ENCODE assay signal across 18 cellular contexts in the genomic region with DNA sequence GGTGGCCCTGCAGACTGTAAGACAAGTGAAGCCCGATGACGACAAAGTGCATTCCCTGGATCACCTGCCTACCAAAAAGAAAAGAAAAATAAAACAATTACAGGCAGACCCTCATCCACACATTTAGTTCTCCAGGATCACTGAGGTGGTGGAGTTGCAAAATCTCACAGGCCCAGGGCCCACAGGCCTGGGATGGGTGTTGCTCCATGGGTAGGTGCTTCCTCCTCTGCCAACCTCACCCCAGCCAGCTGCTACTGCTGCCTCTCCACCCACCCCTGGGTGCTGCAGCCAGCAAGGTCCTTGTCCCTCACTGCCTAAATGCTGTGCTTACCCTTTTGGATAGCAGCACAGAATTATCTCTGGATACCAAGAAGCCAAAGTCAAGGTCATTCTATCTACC.
A peak's percentile ranks its signal among the peaks of the same experiment; 100 is the strongest.
DNase-seq lines count a peak whose midpoint lies in the region; TF ChIP-seq lines count a peak whose summit lies in the region.
"Had no signal": no experiment of that assay in that cellular context is flagged by ENCODE, and none has a peak within 500 bp of the region (broad histone marks: within the 10 kb centered on the region; RNA-seq: fewer than 3 reads in every experiment).

No MANE protein-coding gene starts in this region.

- no peaks in the 10 kb centered on the region for H3K9me3 ChIP-seq in esophagus muscularis mucosa
- H3K9me3 ChIP-seq in transverse colon: no peaks in the 10 kb centered on the region
- H3K9me3 ChIP-seq: BE2C, HAP-1 had no signal

- no peak for TF ChIP-seq POLR2A in esophagus muscularis mucosa (IDR thresholded peaks at IDR 0.05; ENCODE audit: low read depth)
- TF ChIP-seq POLR2A in transverse colon (IDR thresholded peaks at IDR 0.05): no peak

- intact Hi-C loops in activated CD4-positive, alpha-beta T cell treated with anti-CD3 and anti-CD28 coated beads, Interleukin-2, amount 10 ng/mL, durations not matched to agents 24 days and 14 days (cut with micrococcal nuclease): no loop called here
- intact Hi-C loops in esophagus muscularis mucosa (cut with DNase I): no loop called here
- intact Hi-C loops in transverse colon (cut with DNase I; ENCODE audit: low total_unique reads): no loop called here

- H3K4me3 Mint-ChIP-seq in activated CD4-positive, alpha-beta T cell treated with anti-CD3 and anti-CD28 coated beads, Interleukin-2, amount 10 ng/mL, durations not matched to agents 24 days and 14 days: no peak overlapping the region
- no peak overlapping the region for H3K4me3 Mint-ChIP-seq in type B pancreatic cell
- H3K4me3 Mint-ChIP-seq: CD14-positive monocyte; CD4-positive, alpha-beta T cell; CD8-positive, alpha-beta memory T cell; HFFc6 had no signal

- no peak for TF ChIP-seq CTCF in HL-60 (IDR thresholded peaks at IDR 0.05; ENCODE audit: insufficient read depth, low read length)
- no peak for TF ChIP-seq CTCF in esophagus muscularis mucosa (IDR thresholded peaks at IDR 0.05)
- no peak for TF ChIP-seq CTCF in type B pancreatic cell (conservative IDR thresholded peaks at IDR 0.05)
- TF ChIP-seq CTCF in transverse colon (IDR thresholded peaks at IDR 0.05): no peak

- H3K4me1 ChIP-seq in esophagus muscularis mucosa (no peaks in the 10 kb centered on the region), transverse colon (peaks cover 0 to 5% (median 0%) of the 10 kb centered on the region in 4 donors)
- H3K4me1 ChIP-seq: BE2C; BLaER1 treated with 17β-estradiol and CSF1 and Interleukin-3, amounts not matched to agents 10 nM and 100 nM; HAP-1 had no signal

- peak overlapping the region; percentile 33 for H3K27ac ChIP-seq in HL-60 (replicated peaks)
- no peak overlapping the region for H3K27ac ChIP-seq in esophagus muscularis mucosa (replicated peaks in 1 of 4)
- H3K27ac ChIP-seq in transverse colon: no peak overlapping the region
- H3K27ac ChIP-seq: 22Rv1; BLaER1 treated with 17β-estradiol and CSF1 and Interleukin-3, amounts not matched to agents 10 nM and 100 nM had no signal

- H3K36me3 ChIP-seq in esophagus muscularis mucosa (no peaks in the 10 kb centered on the region), transverse colon (no peaks in the 10 kb centered on the region)
- H3K36me3 ChIP-seq: BE2C; BLaER1 treated with 17β-estradiol and CSF1 and Interleukin-3, amounts not matched to agents 10 nM and 100 nM; HAP-1 had no signal

- TF ChIP-seq EP300 in esophagus muscularis mucosa (IDR thresholded peaks at IDR 0.05): no peak
- no peak for TF ChIP-seq EP300 in transverse colon (IDR thresholded peaks at IDR 0.05; ENCODE audit: low read depth)

- 95% methylated on average over 2 of the region's 2 CpGs for WGBS in esophagus muscularis mucosa
- 98% methylated on average over 2 of the region's 2 CpGs; no CpG with 5 or more reads in 1 of the 2 donors for WGBS in transverse colon (ENCODE audit: low coverage in 1 of 2), 2 donors

- no peaks in the 10 kb centered on the region for H3K9me3 Mint-ChIP-seq in activated CD4-positive, alpha-beta T cell treated with anti-CD3 and anti-CD28 coated beads, Interleukin-2, amount 10 ng/mL, durations not matched to agents 24 days and 14 days
- H3K9me3 Mint-ChIP-seq in type B pancreatic cell: no peaks in the 10 kb centered on the region
- H3K9me3 Mint-ChIP-seq: CD4-positive, alpha-beta T cell; CD8-positive, alpha-beta memory T cell; HFFc6 had no signal

- H3K4me1 Mint-ChIP-seq in activated CD4-positive, alpha-beta T cell treated with anti-CD3 and anti-CD28 coated beads, Interleukin-2, amount 10 ng/mL, durations not matched to agents 24 days and 14 days: no peaks in the 10 kb centered on the region
- H3K4me1 Mint-ChIP-seq in type B pancreatic cell (ENCODE audit: unreplicated experiment): no peaks in the 10 kb centered on the region
- H3K4me1 Mint-ChIP-seq: CD8-positive, alpha-beta memory T cell had no signal

- peak; percentile 51 for DNase-seq in activated CD4-positive, alpha-beta T cell treated with anti-CD3 and anti-CD28 coated beads, Interleukin-2, amount 10 ng/mL, durations not matched to agents 24 days and 14 days
- no peak for DNase-seq in activated CD4-positive, alpha-beta T cell treated with anti-CD3 and anti-CD28 coated beads for 48 hours
- peak; percentile 8 to 87 for DNase-seq in HL-60 (ENCODE audit: low read depth in 1 of 2, low spot score in 1 of 2)
- DNase-seq in esophagus muscularis mucosa (ENCODE audit: extremely low spot score): peak; percentile 45
- no peak for DNase-seq in type B pancreatic cell (ENCODE audit: extremely low spot score, unreplicated experiment)
- no peak for DNase-seq in transverse colon
- no peak for DNase-seq in activated CD8-positive, alpha-beta memory T cell treated with anti-CD3 and anti-CD28 coated beads, Interleukin-2, amount 50 U/mL, for 48 hours
- DNase-seq: BE2C; CD4-positive, alpha-beta T cell; CD8-positive, alpha-beta memory T cell; DMS 273 treated with DMSO at 0.1 percent for 48 hours; DMS79; GF-D8; HFFc6 had no signal

- H3K27ac Mint-ChIP-seq in activated CD4-positive, alpha-beta T cell treated with anti-CD3 and anti-CD28 coated beads, Interleukin-2, amount 10 ng/mL, durations not matched to agents 24 days and 14 days: no peak overlapping the region
- H3K27ac Mint-ChIP-seq in type B pancreatic cell: no peak overlapping the region
- H3K27ac Mint-ChIP-seq: CD14-positive monocyte; CD4-positive, alpha-beta T cell; CD8-positive, alpha-beta memory T cell; HFFc6 had no signal

- H3K36me3 Mint-ChIP-seq in activated CD4-positive, alpha-beta T cell treated with anti-CD3 and anti-CD28 coated beads, Interleukin-2, amount 10 ng/mL, durations not matched to agents 24 days and 14 days (ENCODE audit: low read depth): no peaks in the 10 kb centered on the region
- H3K36me3 Mint-ChIP-seq in type B pancreatic cell: no peaks in the 10 kb centered on the region
- H3K36me3 Mint-ChIP-seq: CD14-positive monocyte; CD8-positive, alpha-beta memory T cell had no signal

- in situ Hi-C loops in transverse colon (cut with MboI; ENCODE audit: low pct_ligation_motif_present in 1 of 4, low pct_unique_long_range_greater_than_20kb in 1 of 4, low sequenced_read_pairs in 3 of 4): no loop called here

- peaks cover 7% of the 10 kb centered on the region for H3K27me3 Mint-ChIP-seq in activated CD4-positive, alpha-beta T cell treated with anti-CD3 and anti-CD28 coated beads, Interleukin-2, amount 10 ng/mL, durations not matched to agents 24 days and 14 days
- H3K27me3 Mint-ChIP-seq in type B pancreatic cell: peaks cover 14% of the 10 kb centered on the region
- H3K27me3 Mint-ChIP-seq: CD4-positive, alpha-beta T cell had no signal

- no peak overlapping the region for H3K4me3 ChIP-seq in HL-60 (replicated peaks; ENCODE audit: insufficient read depth, low read length)
- no peak overlapping the region for H3K4me3 ChIP-seq in esophagus muscularis mucosa
- no peak overlapping the region for H3K4me3 ChIP-seq in transverse colon
- H3K4me3 ChIP-seq: BLaER1 treated with 17β-estradiol and CSF1 and Interleukin-3, amounts not matched to agents 10 nM and 100 nM; HAP-1 had no signal

- H3K27me3 ChIP-seq in HL-60 (ENCODE audit: insufficient read depth, poor library complexity, severe bottlenecking) (no peaks in the 10 kb centered on the region), esophagus muscularis mucosa (no peaks in the 10 kb centered on the region), transverse colon (no peaks in the 10 kb centered on the region)
- H3K27me3 ChIP-seq: BE2C; BLaER1 treated with 17β-estradiol and CSF1 and Interleukin-3, amounts not matched to agents 10 nM and 100 nM had no signal

Comparison
In these comparisons a context has a peak if more than half of its experiments do, and no peak if none do; other contexts are left out.
1. DNase-seq: peak in activated CD4-positive, alpha-beta T cell treated with anti-CD3 and anti-CD28 coated beads, Interleukin-2, amount 10 ng/mL, durations not matched to agents 24 days and 14 days (single experiment), HL-60 (2 of 2) and esophagus muscularis mucosa (single experiment); none in activated CD4-positive, alpha-beta T cell treated with anti-CD3 and anti-CD28 coated beads for 48 hours (single experiment), type B pancreatic cell (single experiment), transverse colon (single experiment) and activated CD8-positive, alpha-beta memory T cell treated with anti-CD3 and anti-CD28 coated beads, Interleukin-2, amount 50 U/mL, for 48 hours (single experiment).